In genomic region chr12:121796855-121797751, GRCh38 we compare ENCODE assay signal across 1 cellular context.
A peak's percentile ranks its signal among the peaks of the same experiment; 100 is the strongest.
TF ChIP-seq lines count a peak whose summit lies in the region.

No MANE protein-coding gene starts in this region.

TF ChIP-seq in HepG2, 621 proteins besides CTCF, POLR2A, EP300 and RAD21 (continued from another document and continues in another):
- peak; percentile 70; the same call in 1 of the 2 replicates for TF ChIP-seq HINFP (CRISPR knock-in tag; IDR thresholded peaks at IDR 0.05; ENCODE audit: low read depth)
- no peak for TF ChIP-seq ARHGAP35 (CRISPR knock-in tag; IDR thresholded peaks at IDR 0.05; ENCODE audit: borderline replicate concordance)
- peak; percentile 62 for TF ChIP-seq MNT (IDR thresholded peaks at IDR 0.05)
- TF ChIP-seq LRRFIP1 (CRISPR knock-in tag; conservative IDR thresholded peaks at IDR 0.05), result no peak
- peak; percentile 85; the same call in 1 of the 2 replicates for TF ChIP-seq ZBTB25 (CRISPR knock-in tag; IDR thresholded peaks at IDR 0.05)
- no peak; the same call in 1 of the 2 replicates for TF ChIP-seq ZNF552 (CRISPR knock-in tag; IDR thresholded peaks at IDR 0.05; ENCODE audit: borderline replicate concordance)
- TF ChIP-seq ZSCAN30 (CRISPR knock-in tag; IDR thresholded peaks at IDR 0.05), result 0 out of 2 replicates have a peak, but pooled peaks have one; percentile 56
- no peak for TF ChIP-seq MBNL3 (CRISPR knock-in tag; conservative IDR thresholded peaks at IDR 0.05)
- TF ChIP-seq KAT2B (IDR thresholded peaks at IDR 0.05; ENCODE audit: borderline replicate concordance, low read depth, low read length), result no peak
- no peak for TF ChIP-seq ZNF75D (CRISPR knock-in tag; IDR thresholded peaks at IDR 0.05; ENCODE audit: borderline replicate concordance)
- no peak for TF ChIP-seq ZNF20 (CRISPR knock-in tag; IDR thresholded peaks at IDR 0.05)
- TF ChIP-seq ZNF329 (CRISPR knock-in tag; IDR thresholded peaks at IDR 0.05; ENCODE audit: low read depth), result no peak
- no peak for TF ChIP-seq ZFP36L2 (CRISPR knock-in tag; IDR thresholded peaks at IDR 0.05)
- no peak for TF ChIP-seq ZNF512 (CRISPR knock-in tag; IDR thresholded peaks at IDR 0.05)
- TF ChIP-seq CSRNP2 (CRISPR knock-in tag; conservative IDR thresholded peaks at IDR 0.05; ENCODE audit: low read depth), result no peak
- peak; percentile 93 for TF ChIP-seq HNF1B (CRISPR knock-in tag; IDR thresholded peaks at IDR 0.05)
- TF ChIP-seq ZNF24 (IDR thresholded peaks at IDR 0.05), result no peak
- peak; percentile 90 for TF ChIP-seq HOXA3 (CRISPR knock-in tag; IDR thresholded peaks at IDR 0.05)
- TF ChIP-seq ZNF614 (CRISPR knock-in tag; IDR thresholded peaks at IDR 0.05; ENCODE audit: borderline replicate concordance), result peak; percentile 86; the same call in 1 of the 2 replicates
- no peak for TF ChIP-seq AFF4 (CRISPR knock-in tag; IDR thresholded peaks at IDR 0.05)
- no peak; the same call in 1 of the 2 replicates for TF ChIP-seq ZNF503 (CRISPR knock-in tag; IDR thresholded peaks at IDR 0.05)
- TF ChIP-seq ZNF747 (CRISPR knock-in tag; IDR thresholded peaks at IDR 0.05; ENCODE audit: borderline replicate concordance), result peak; percentile 82; the same call in 1 of the 2 replicates
- no peak for TF ChIP-seq ZNF468 (CRISPR knock-in tag; IDR thresholded peaks at IDR 0.05)
- TF ChIP-seq CBX5 (CRISPR knock-in tag; IDR thresholded peaks at IDR 0.05; ENCODE audit: borderline replicate concordance), result peak; percentile 70; the same call in 1 of the 2 replicates
- 0 out of 2 replicates have a peak, but pooled peaks have one; percentile 48 for TF ChIP-seq JUND (CRISPR knock-in tag; IDR thresholded peaks at IDR 0.05)
- no peak for TF ChIP-seq ONECUT2 (CRISPR knock-in tag; IDR thresholded peaks at IDR 0.05)
- no peak for TF ChIP-seq SMARCC2 (IDR thresholded peaks at IDR 0.05)
- TF ChIP-seq NPAS2 (CRISPR knock-in tag; IDR thresholded peaks at IDR 0.05; ENCODE audit: borderline replicate concordance), result no peak
- TF ChIP-seq BCL3 (CRISPR knock-in tag; IDR thresholded peaks at IDR 0.05), result no peak; the same call in 1 of the 2 replicates
- peak; percentile 92 for TF ChIP-seq RXRA (CRISPR knock-in tag; IDR thresholded peaks at IDR 0.05)
- TF ChIP-seq ATF2 (CRISPR knock-in tag; IDR thresholded peaks at IDR 0.05), result peak; percentile 88
- no peak for TF ChIP-seq ZFP36 (IDR thresholded peaks at IDR 0.05; ENCODE audit: borderline replicate concordance, low read depth, low read length, partially characterized antibody)
- TF ChIP-seq MYC (CRISPR knock-in tag; IDR thresholded peaks at IDR 0.05; ENCODE audit: borderline replicate concordance), result peak; percentile 86
- TF ChIP-seq MED1 (CRISPR knock-in tag; IDR thresholded peaks at IDR 0.05), result peak; percentile 92
- TF ChIP-seq MZF1 (CRISPR knock-in tag; IDR thresholded peaks at IDR 0.05; ENCODE audit: borderline replicate concordance), result no peak
- no peak for TF ChIP-seq TBP (CRISPR knock-in tag; IDR thresholded peaks at IDR 0.05)
- no peak for TF ChIP-seq ZBTB42 (CRISPR knock-in tag; IDR thresholded peaks at IDR 0.05)
- peak; percentile 43; the same call in 1 of the 2 replicates for TF ChIP-seq ZNF589 (CRISPR knock-in tag; conservative IDR thresholded peaks at IDR 0.05)
- peak; percentile 72; the same call in 1 of the 2 replicates for TF ChIP-seq KLF9 (CRISPR knock-in tag; IDR thresholded peaks at IDR 0.05; ENCODE audit: low read depth)
- peak; percentile 99 for TF ChIP-seq ETV5 (CRISPR knock-in tag; IDR thresholded peaks at IDR 0.05; ENCODE audit: borderline replicate concordance)
